ENCODE assay signal across 16 cellular contexts in genomic region chr19:35462983-35463382, GRCh38. TPM values are rescaled to one million over a fixed set of nuclear protein-coding genes. Genes with fewer than 3 reads are reported as not detected.
DNase-seq lines count a peak whose midpoint lies in the region; ATAC-seq and TF ChIP-seq lines count a peak whose summit lies in the region.
"Not testable (repeated sequence)": the region's sequence is repeated elsewhere in the genome, so short reads cannot be mapped to it uniquely, and the experiment has no call there.
"Had no signal": no experiment of that assay in that cellular context is flagged by ENCODE, and none has a peak within 500 bp of the region (broad histone marks: within the 10 kb centered on the region; RNA-seq: fewer than 3 reads in every experiment).

No MANE protein-coding gene starts in this region.

- ATAC-seq in T-cell (replicated peaks in 1 of 4), result peak; percentile 30 to 51 (median 44)
- peak; percentile 45 for ATAC-seq in activated CD8-positive, alpha-beta T cell treated with anti-CD3 and anti-CD28 coated beads, Interleukin-2, amount 10 ng/mL, durations not matched to agents 7 days and 5 days
- ATAC-seq in activated naive CD4-positive, alpha-beta T cell treated with anti-CD3 and anti-CD28 coated beads, Interleukin-2, amount 50 U/mL, for 72 hours, result peak in 1 of 2 donors; percentile 8

- H3K4me3 Mint-ChIP-seq in T-cell, result peak overlapping the region in 2 of 3 donors; percentile 51 to 69
- H3K4me3 Mint-ChIP-seq in activated CD8-positive, alpha-beta T cell treated with anti-CD3 and anti-CD28 coated beads, Interleukin-2, amount 10 ng/mL, durations not matched to agents 7 days and 5 days, result peak overlapping the region; percentile 59

- intact Hi-C loops in left ventricle myocardium inferior (cut with micrococcal nuclease), result loop anchor here (10.0 kb wide), 1 partner anchor 108 kb away; the partner anchor contains the start of gene FFAR3

- not testable (repeated sequence) for H3K9me3 ChIP-seq in BLaER1; KOPT-K1 (ENCODE audit: insufficient read depth, low read length, poor library complexity, severe bottlenecking); left ventricle myocardium inferior (replicated peaks); neutrophil

- not testable (repeated sequence) for DNase-seq in T-cell; activated CD8-positive, alpha-beta T cell treated with anti-CD3 and anti-CD28 coated beads, Interleukin-2, amount 10 ng/mL, durations not matched to agents 7 days and 5 days; activated naive CD4-positive, alpha-beta T cell treated with anti-CD3 and anti-CD28 coated beads, Interleukin-2, amount 50 U/mL, for 72 hours (ENCODE audit: low spot score in 2 of 2); left ventricle myocardium inferior

- not testable (repeated sequence) for H3K27me3 Mint-ChIP-seq in T-cell
- peaks cover 14% of the 10 kb centered on the region for H3K27me3 Mint-ChIP-seq in activated CD8-positive, alpha-beta T cell treated with anti-CD3 and anti-CD28 coated beads, Interleukin-2, amount 10 ng/mL, durations not matched to agents 7 days and 5 days (ENCODE audit: low read depth)

- H3K27me3 ChIP-seq in BLaER1; left ventricle myocardium inferior (ENCODE audit: low read depth); neutrophil: not testable (repeated sequence)

- H3K27ac ChIP-seq in BLaER1 (peak overlapping the region; percentile 92), KOPT-K1 (ENCODE audit: low read depth, low read length, poor library complexity, severe bottlenecking) (peak overlapping the region; percentile 80), left ventricle myocardium inferior (replicated peaks) (peak overlapping the region; percentile 5), neutrophil (peak overlapping the region; percentile 95)

- not testable (repeated sequence) for H3K36me3 Mint-ChIP-seq in T-cell; activated CD8-positive, alpha-beta T cell treated with anti-CD3 and anti-CD28 coated beads, Interleukin-2, amount 10 ng/mL, durations not matched to agents 7 days and 5 days (ENCODE audit: low read depth); activated naive CD4-positive, alpha-beta T cell treated with anti-CD3 and anti-CD28 coated beads, Interleukin-2, amount 50 U/mL, for 72 hours

- CTCF ChIA-PET in T-cell (lab: Charles Lee), result interaction anchor here (0.6 to 2.3 kb wide), 7 partner anchors 8 to 321 kb away, joined by 3 to 9 read pairs (median 5); no protein-coding TSS in a partner anchor
- CTCF ChIA-PET in activated CD8-positive, alpha-beta T cell treated with anti-CD3 and anti-CD28 coated beads, Interleukin-2, amount 10 ng/mL, durations not matched to agents 7 days and 5 days (lab: Charles Lee), result interaction anchor here (1.0 to 3.6 kb wide), 11 partner anchors 12 to 251 kb away, joined by 3 to 34 read pairs (median 8); partner anchors contain the start of genes FFAR2 and FFAR3

- H3K9me3 Mint-ChIP-seq in T-cell; activated CD8-positive, alpha-beta T cell treated with anti-CD3 and anti-CD28 coated beads, Interleukin-2, amount 10 ng/mL, durations not matched to agents 7 days and 5 days (ENCODE audit: insufficient read depth); activated naive CD4-positive, alpha-beta T cell treated with anti-CD3 and anti-CD28 coated beads, Interleukin-2, amount 50 U/mL, for 72 hours: not testable (repeated sequence)

- not testable (repeated sequence) for H4K20me1 ChIP-seq in BLaER1

- H3K4me1 Mint-ChIP-seq in T-cell, result peaks cover 33 to 59% (median 34%) of the 10 kb centered on the region in 3 donors
- H3K4me1 Mint-ChIP-seq in activated CD8-positive, alpha-beta T cell treated with anti-CD3 and anti-CD28 coated beads, Interleukin-2, amount 10 ng/mL, durations not matched to agents 7 days and 5 days (ENCODE audit: low read depth), result peaks cover 36% of the 10 kb centered on the region

- peak overlapping the region; percentile 60; the same call in 1 of the 2 replicates for H3K9ac ChIP-seq in BLaER1

- peak overlapping the region; percentile 94 for H3K4me2 ChIP-seq in BLaER1

- TF ChIP-seq CTCF in left ventricle myocardium inferior (IDR thresholded peaks at IDR 0.05; ENCODE audit: borderline replicate concordance); neutrophil (IDR thresholded peaks at IDR 0.05): not testable (repeated sequence)

- H3K4me3 ChIP-seq in BLaER1 (peak overlapping the region; percentile 51; the same call in 1 of the 2 replicates), GM08714 (ENCODE audit: low read length) (peak overlapping the region; percentile 26; the same call in 1 of the 2 replicates), neutrophil (ENCODE audit: low read depth in 1 of 2, low read length in 1 of 2) (peak overlapping the region; percentile 32 to 33)
- not testable (repeated sequence) for H3K4me3 ChIP-seq in left ventricle myocardium inferior

- POLR2A ChIA-PET in T-cell (lab: Charles Lee), result interaction anchor here in 1 of 2 donors (0.6 kb wide), 1 partner anchor 147 kb away, joined by 3 read pairs; no protein-coding TSS in a partner anchor
- POLR2A ChIA-PET in activated CD8-positive, alpha-beta T cell treated with anti-CD3 and anti-CD28 coated beads, Interleukin-2, amount 10 ng/mL, durations not matched to agents 7 days and 5 days (lab: Charles Lee), result interaction anchor here (0.5 to 1.0 kb wide), 2 partner anchors 110 to 284 kb away, joined by 3 to 5 read pairs; no protein-coding TSS in a partner anchor

- peak overlapping the region; percentile 82 to 96 for H3K27ac Mint-ChIP-seq in T-cell
- H3K27ac Mint-ChIP-seq in activated CD8-positive, alpha-beta T cell treated with anti-CD3 and anti-CD28 coated beads, Interleukin-2, amount 10 ng/mL, durations not matched to agents 7 days and 5 days, result peak overlapping the region; percentile 93
- peak overlapping the region; percentile 22 to 73 for H3K27ac Mint-ChIP-seq in activated naive CD4-positive, alpha-beta T cell treated with anti-CD3 and anti-CD28 coated beads, Interleukin-2, amount 50 U/mL, for 72 hours

- H3K4me1 ChIP-seq in BLaER1, result peaks cover 87% of the 10 kb centered on the region
- peaks cover 39% of the 10 kb centered on the region for H3K4me1 ChIP-seq in left ventricle myocardium inferior
- peaks cover 62 to 63% of the 10 kb centered on the region in 2 experiments for H3K4me1 ChIP-seq in neutrophil (ENCODE audit: control insufficient read depth in 1 of 2, insufficient read depth in 1 of 2, low read depth in 1 of 2, low read length in 1 of 2)

- not testable (repeated sequence) for H3K36me3 ChIP-seq in BLaER1; KOPT-K1 (ENCODE audit: insufficient read depth, low read length); left ventricle myocardium inferior; neutrophil

RNA-seq across cellular contexts. Expression of gene FFAR2, which starts 14.9 kb away (rescaled TPM):
- not detected for total RNA-seq in T-cell
- total RNA-seq in activated CD8-positive, alpha-beta T cell treated with anti-CD3 and anti-CD28 coated beads, Interleukin-2, amount 10 ng/mL, durations not matched to agents 7 days and 5 days, result not detected
- total RNA-seq in activated naive CD4-positive, alpha-beta T cell treated with anti-CD3 and anti-CD28 coated beads, Interleukin-2, amount 50 U/mL, for 72 hours, result not detected
- total RNA-seq in left ventricle myocardium inferior, result 0.27 TPM
- total RNA-seq: activated CD8-positive, alpha-beta memory T cell treated with anti-CD3 and anti-CD28 coated beads for 36 hours; bronchial epithelial cell; H7; PC-3 had no signal

RNA-seq across cellular contexts. Expression of gene KRTDAP, which starts 27.3 kb away (rescaled TPM):
- not detected for total RNA-seq in T-cell
- not detected for total RNA-seq in activated CD8-positive, alpha-beta T cell treated with anti-CD3 and anti-CD28 coated beads, Interleukin-2, amount 10 ng/mL, durations not matched to agents 7 days and 5 days
- total RNA-seq in activated naive CD4-positive, alpha-beta T cell treated with anti-CD3 and anti-CD28 coated beads, Interleukin-2, amount 50 U/mL, for 72 hours, result not detected
- not detected for total RNA-seq in left ventricle myocardium inferior
- total RNA-seq: activated CD8-positive, alpha-beta memory T cell treated with anti-CD3 and anti-CD28 coated beads for 36 hours; aorta; bronchial epithelial cell; lung; mucosa of descending colon; PC-3; uterus had no signal

RNA-seq across cellular contexts. Expression of gene DMKN, which starts 50.5 kb away (rescaled TPM):
- 1 to 10 TPM in 4 of 5 donors, not detected in 1; 1.8 to 2.3 (median 2.1) TPM for total RNA-seq in T-cell
- not detected for total RNA-seq in activated CD8-positive, alpha-beta T cell treated with anti-CD3 and anti-CD28 coated beads, Interleukin-2, amount 10 ng/mL, durations not matched to agents 7 days and 5 days
- 1 to 10 TPM in 1 of 2 donors, under 1 TPM in 1; 0.46 to 3.6 TPM for total RNA-seq in activated naive CD4-positive, alpha-beta T cell treated with anti-CD3 and anti-CD28 coated beads, Interleukin-2, amount 50 U/mL, for 72 hours
- 7.9 TPM for total RNA-seq in left ventricle myocardium inferior

Comparison
In these comparisons a context has a peak if more than half of its experiments do, and no peak if none do; other contexts are left out.
1. H3K27ac ChIP-seq: peak in every context shown above with its lines; median percentile 95 in neutrophil; 92 in BLaER1; 80 in KOPT-K1; 5 in left ventricle myocardium inferior.